ENCODE assay signal across 1 cellular context in genomic region chr2:8684885-8685696, GRCh38.
A peak's percentile ranks its signal among the peaks of the same experiment; 100 is the strongest.
TF ChIP-seq lines count a peak whose summit lies in the region.

No MANE protein-coding gene starts in this region.

TF ChIP-seq in K562, 482 proteins besides CTCF, POLR2A, EP300 and RAD21 (continued from another document and continues in another):
- no peak for TF ChIP-seq ZNF280A (IDR thresholded peaks at IDR 0.05; ENCODE audit: low read depth, partially characterized antibody)
- TF ChIP-seq, protein P1, sequence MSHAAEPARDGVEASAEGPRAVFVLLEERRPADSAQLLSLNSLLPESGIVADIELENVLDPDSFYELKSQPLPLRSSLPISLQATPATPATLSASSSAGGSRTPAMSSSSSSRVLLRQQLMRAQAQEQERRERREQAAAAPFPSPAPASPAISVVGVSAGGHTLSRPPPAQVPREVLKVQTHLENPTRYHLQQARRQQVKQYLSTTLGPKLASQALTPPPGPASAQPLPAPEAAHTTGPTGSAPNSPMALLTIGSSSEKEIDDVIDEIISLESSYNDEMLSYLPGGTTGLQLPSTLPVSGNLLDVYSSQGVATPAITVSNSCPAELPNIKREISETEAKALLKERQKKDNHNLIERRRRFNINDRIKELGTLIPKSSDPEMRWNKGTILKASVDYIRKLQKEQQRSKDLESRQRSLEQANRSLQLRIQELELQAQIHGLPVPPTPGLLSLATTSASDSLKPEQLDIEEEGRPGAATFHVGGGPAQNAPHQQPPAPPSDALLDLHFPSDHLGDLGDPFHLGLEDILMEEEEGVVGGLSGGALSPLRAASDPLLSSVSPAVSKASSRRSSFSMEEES (CRISPR knock-in tag; IDR thresholded peaks at IDR 0.05): 0 out of 2 replicates have a peak, but pooled peaks have one; percentile 3
- TF ChIP-seq BRF2 (IDR thresholded peaks at IDR 0.05; ENCODE audit: borderline replicate concordance, insufficient read depth, insufficient read length): no peak
- no peak for TF ChIP-seq FOXO4 (CRISPR knock-in tag; IDR thresholded peaks at IDR 0.05)
- TF ChIP-seq RBM39 (optimal IDR thresholded peaks at IDR 0.05; ENCODE audit: low read depth, low read length): no peak
- peak; percentile 92 for TF ChIP-seq CHD1 (IDR thresholded peaks at IDR 0.05; ENCODE audit: low read length)
- TF ChIP-seq ZNF695 (CRISPR knock-in tag; IDR thresholded peaks at IDR 0.05): no peak
- no peak for TF ChIP-seq CBFA2T3 (IDR thresholded peaks at IDR 0.05)
- TF ChIP-seq ZC3H8 (IDR thresholded peaks at IDR 0.05): no peak
- TF ChIP-seq, protein P2, sequence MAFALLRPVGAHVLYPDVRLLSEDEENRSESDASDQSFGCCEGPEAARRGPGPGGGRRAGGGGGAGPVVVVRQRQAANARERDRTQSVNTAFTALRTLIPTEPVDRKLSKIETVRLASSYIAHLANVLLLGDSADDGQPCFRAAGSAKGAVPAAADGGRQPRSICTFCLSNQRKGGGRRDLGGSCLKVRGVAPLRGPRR (CRISPR knock-in tag; IDR thresholded peaks at IDR 0.05): no peak
- no peak for TF ChIP-seq SNRNP70 (optimal IDR thresholded peaks at IDR 0.05; ENCODE audit: low read depth, low read length)
- TF ChIP-seq, protein P3, sequence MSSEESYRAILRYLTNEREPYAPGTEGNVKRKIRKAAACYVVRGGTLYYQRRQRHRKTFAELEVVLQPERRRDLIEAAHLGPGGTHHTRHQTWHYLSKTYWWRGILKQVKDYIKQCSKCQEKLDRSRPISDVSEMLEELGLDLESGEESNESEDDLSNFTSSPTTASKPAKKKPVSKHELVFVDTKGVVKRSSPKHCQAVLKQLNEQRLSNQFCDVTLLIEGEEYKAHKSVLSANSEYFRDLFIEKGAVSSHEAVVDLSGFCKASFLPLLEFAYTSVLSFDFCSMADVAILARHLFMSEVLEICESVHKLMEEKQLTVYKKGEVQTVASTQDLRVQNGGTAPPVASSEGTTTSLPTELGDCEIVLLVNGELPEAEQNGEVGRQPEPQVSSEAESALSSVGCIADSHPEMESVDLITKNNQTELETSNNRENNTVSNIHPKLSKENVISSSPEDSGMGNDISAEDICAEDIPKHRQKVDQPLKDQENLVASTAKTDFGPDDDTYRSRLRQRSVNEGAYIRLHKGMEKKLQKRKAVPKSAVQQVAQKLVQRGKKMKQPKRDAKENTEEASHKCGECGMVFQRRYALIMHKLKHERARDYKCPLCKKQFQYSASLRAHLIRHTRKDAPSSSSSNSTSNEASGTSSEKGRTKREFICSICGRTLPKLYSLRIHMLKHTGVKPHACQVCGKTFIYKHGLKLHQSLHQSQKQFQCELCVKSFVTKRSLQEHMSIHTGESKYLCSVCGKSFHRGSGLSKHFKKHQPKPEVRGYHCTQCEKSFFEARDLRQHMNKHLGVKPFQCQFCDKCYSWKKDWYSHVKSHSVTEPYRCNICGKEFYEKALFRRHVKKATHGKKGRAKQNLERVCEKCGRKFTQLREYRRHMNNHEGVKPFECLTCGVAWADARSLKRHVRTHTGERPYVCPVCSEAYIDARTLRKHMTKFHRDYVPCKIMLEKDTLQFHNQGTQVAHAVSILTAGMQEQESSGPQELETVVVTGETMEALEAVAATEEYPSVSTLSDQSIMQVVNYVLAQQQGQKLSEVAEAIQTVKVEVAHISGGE (CRISPR knock-in tag; IDR thresholded peaks at IDR 0.05): no peak; a peak in 1 of 6 replicates
- no peak for TF ChIP-seq KLF6 (CRISPR knock-in tag; IDR thresholded peaks at IDR 0.05; ENCODE audit: borderline replicate concordance)
- no peak for TF ChIP-seq ZNF668 (CRISPR knock-in tag; IDR thresholded peaks at IDR 0.05)
- no peak for TF ChIP-seq POLR3A (IDR thresholded peaks at IDR 0.05; ENCODE audit: borderline replicate concordance, extremely low read depth, insufficient read depth, insufficient read length)
- TF ChIP-seq DDX20 (tag; IDR thresholded peaks at IDR 0.05; ENCODE audit: low read depth): no peak
- peak; percentile 56 for TF ChIP-seq ZFX (CRISPR knock-in tag; IDR thresholded peaks at IDR 0.05)
- TF ChIP-seq NR4A1 (CRISPR knock-in tag; IDR thresholded peaks at IDR 0.05): no peak
- no peak for TF ChIP-seq NR4A1 (tag; IDR thresholded peaks at IDR 0.05)
- no peak for TF ChIP-seq CEBPZ (IDR thresholded peaks at IDR 0.05; ENCODE audit: borderline replicate concordance, low read depth, low read length)
- TF ChIP-seq NR0B1 (IDR thresholded peaks at IDR 0.05; ENCODE audit: partially characterized antibody): no peak
- no peak for TF ChIP-seq NCOA4 (IDR thresholded peaks at IDR 0.05; ENCODE audit: partially characterized antibody)
- no peak for TF ChIP-seq ZNF449 (CRISPR knock-in tag; IDR thresholded peaks at IDR 0.05)
- TF ChIP-seq ZNF609 (CRISPR knock-in tag; IDR thresholded peaks at IDR 0.05; ENCODE audit: borderline replicate concordance): no peak
- no peak for TF ChIP-seq KDM1A (IDR thresholded peaks at IDR 0.05)
- no peak for TF ChIP-seq RFX5 (IDR thresholded peaks at IDR 0.05; ENCODE audit: low read depth, low read length)
- no peak for TF ChIP-seq KLF10 (CRISPR knock-in tag; IDR thresholded peaks at IDR 0.05)
- TF ChIP-seq GATAD2B (IDR thresholded peaks at IDR 0.05; ENCODE audit: borderline replicate concordance): no peak; the same call in 1 of the 2 replicates
- no peak for TF ChIP-seq POU5F1 (IDR thresholded peaks at IDR 0.05; ENCODE audit: borderline replicate concordance, low read depth, low read length, partially characterized antibody)
- TF ChIP-seq HNRNPK (IDR thresholded peaks at IDR 0.05; ENCODE audit: low read depth, low read length, poor library complexity, severe bottlenecking): no peak
- TF ChIP-seq POLR2H (tag; IDR thresholded peaks at IDR 0.05; ENCODE audit: low read depth): no peak
- TF ChIP-seq CBX1 (IDR thresholded peaks at IDR 0.05; ENCODE audit: low read depth): peak; percentile 15; the same call in 1 of the 2 replicates
- no peak for TF ChIP-seq WHSC1 (IDR thresholded peaks at IDR 0.05; ENCODE audit: low read length)
- TF ChIP-seq BRD4 (IDR thresholded peaks at IDR 0.05): no peak
- no peak for TF ChIP-seq TFAP4 (CRISPR knock-in tag; IDR thresholded peaks at IDR 0.05; ENCODE audit: borderline replicate concordance)
- peak; percentile 77 for TF ChIP-seq PCBP1 (IDR thresholded peaks at IDR 0.05; ENCODE audit: low read depth, low read length, poor library complexity, severe bottlenecking)
- TF ChIP-seq GTF2E2 (tag; IDR thresholded peaks at IDR 0.05): no peak
- peak; percentile 39 for TF ChIP-seq SAP30 (IDR thresholded peaks at IDR 0.05; ENCODE audit: borderline replicate concordance, insufficient read depth, low read depth, low read length, poor library complexity, severe bottlenecking)
